Comparison of ENCODE assay signal across 11 cellular contexts in genomic region chr7:106344861-106345260, GRCh38.
DNase-seq lines count a peak whose midpoint lies in the region; ATAC-seq lines count a peak whose summit lies in the region.
"Had no signal": no experiment of that assay in that cellular context is flagged by ENCODE, and none has a peak within 500 bp of the region (broad histone marks: within the 10 kb centered on the region; RNA-seq: fewer than 3 reads in every experiment).

No MANE protein-coding gene starts in this region.

- H3K27ac Mint-ChIP-seq in stimulated activated naive CD8-positive, alpha-beta T cell treated with anti-CD3 and anti-CD28 coated beads, Interleukin-15, Interleukin-2, amounts not matched to agents 100 ng/mL and 50 ng/mL, for 24 hours, result peak overlapping the region; percentile 100
- H3K27ac Mint-ChIP-seq in activated CD4-positive, alpha-beta memory T cell treated with anti-CD3 and anti-CD28 coated beads for 36 hours, result peak overlapping the region; percentile 99

- intact Hi-C loops in activated CD4-positive, alpha-beta memory T cell treated with anti-CD3 and anti-CD28 coated beads for 36 hours (cut with micrococcal nuclease), result loop anchor here (1.0 to 10.0 kb wide), 7 partner anchors 14 to 1400 kb away; partner anchors contain the start of genes KMT2E, PIK3CG and SLC26A4

- H3K4me3 Mint-ChIP-seq in stimulated activated naive CD8-positive, alpha-beta T cell treated with anti-CD3 and anti-CD28 coated beads, Interleukin-15, Interleukin-2, amounts not matched to agents 100 ng/mL and 50 ng/mL, for 24 hours, result peak overlapping the region; percentile 77
- peak overlapping the region; percentile 0 for H3K4me3 Mint-ChIP-seq in activated CD4-positive, alpha-beta memory T cell treated with anti-CD3 and anti-CD28 coated beads for 36 hours

- no peaks in the 10 kb centered on the region for H3K27me3 Mint-ChIP-seq in stimulated activated naive CD8-positive, alpha-beta T cell treated with anti-CD3 and anti-CD28 coated beads, Interleukin-15, Interleukin-2, amounts not matched to agents 100 ng/mL and 50 ng/mL, for 24 hours
- H3K27me3 Mint-ChIP-seq in activated CD4-positive, alpha-beta memory T cell treated with anti-CD3 and anti-CD28 coated beads for 36 hours, result peaks cover 2% of the 10 kb centered on the region

- ATAC-seq in stimulated activated naive CD8-positive, alpha-beta T cell treated with anti-CD3 and anti-CD28 coated beads, Interleukin-15, Interleukin-2, amounts not matched to agents 100 U/mL and 50 U/mL, for 24 hours, result no peak
- peak; percentile 45 for ATAC-seq in left lobe of liver
- ATAC-seq in HG02678 (IDR thresholded peaks at IDR 0.05; ENCODE audit: unreplicated experiment), result no peak

- DNase-seq in stimulated activated naive CD8-positive, alpha-beta T cell treated with anti-CD3 and anti-CD28 coated beads, Interleukin-15, Interleukin-2, amounts not matched to agents 100 U/mL and 50 U/mL, for 24 hours, result no peak
- DNase-seq in activated CD4-positive, alpha-beta memory T cell treated with anti-CD3 and anti-CD28 coated beads for 36 hours, result no peak
- DNase-seq in left lobe of liver (ENCODE audit: low spot score) (no peak), SK-N-DZ (ENCODE audit: low spot score) (no peak), T-helper 2 cell (no peak), HT-29 (ENCODE audit: low spot score) (no peak)
- DNase-seq: KG1, NCI-H345, occipital lobe had no signal

- peaks cover 70% of the 10 kb centered on the region for H3K36me3 Mint-ChIP-seq in stimulated activated naive CD8-positive, alpha-beta T cell treated with anti-CD3 and anti-CD28 coated beads, Interleukin-15, Interleukin-2, amounts not matched to agents 100 ng/mL and 50 ng/mL, for 24 hours (ENCODE audit: low read depth)
- peaks cover 54% of the 10 kb centered on the region for H3K36me3 Mint-ChIP-seq in activated CD4-positive, alpha-beta memory T cell treated with anti-CD3 and anti-CD28 coated beads for 36 hours

- POLR2A ChIA-PET in activated CD4-positive, alpha-beta memory T cell treated with anti-CD3 and anti-CD28 coated beads for 36 hours (lab: Charles Lee), result interaction anchor here (1.4 to 7.1 kb wide), 8 partner anchors 59 to 140 kb away, joined by 5 to 143 read pairs (median 14); partner anchors contain the start of gene NAMPT

- peaks cover 63% of the 10 kb centered on the region for H3K4me1 Mint-ChIP-seq in stimulated activated naive CD8-positive, alpha-beta T cell treated with anti-CD3 and anti-CD28 coated beads, Interleukin-15, Interleukin-2, amounts not matched to agents 100 ng/mL and 50 ng/mL, for 24 hours (ENCODE audit: low read depth)
- peaks cover 65% of the 10 kb centered on the region for H3K4me1 Mint-ChIP-seq in activated CD4-positive, alpha-beta memory T cell treated with anti-CD3 and anti-CD28 coated beads for 36 hours (ENCODE audit: low read depth)

- CTCF ChIA-PET in activated CD4-positive, alpha-beta memory T cell treated with anti-CD3 and anti-CD28 coated beads for 36 hours (lab: Charles Lee), result interaction anchor here (1.3 to 2.4 kb wide), 4 partner anchors 14 to 117 kb away, joined by 3 to 13 read pairs (median 7); partner anchors contain the start of gene NAMPT

- peaks cover 62% of the 10 kb centered on the region for H3K9me3 Mint-ChIP-seq in stimulated activated naive CD8-positive, alpha-beta T cell treated with anti-CD3 and anti-CD28 coated beads, Interleukin-15, Interleukin-2, amounts not matched to agents 100 ng/mL and 50 ng/mL, for 24 hours
- H3K9me3 Mint-ChIP-seq in activated CD4-positive, alpha-beta memory T cell treated with anti-CD3 and anti-CD28 coated beads for 36 hours, result peaks cover 52% of the 10 kb centered on the region
